Comparison of ENCODE assay signal across 11 cellular contexts in genomic region chr14:96304956-96305355, GRCh38. TPM values are rescaled to one million over a fixed set of nuclear protein-coding genes. Genes with fewer than 3 reads are reported as not detected.
A peak's percentile ranks its signal among the peaks of the same experiment; 100 is the strongest.
DNase-seq lines count a peak whose midpoint lies in the region; TF ChIP-seq lines count a peak whose summit lies in the region.
"Had no signal": no experiment of that assay in that cellular context is flagged by ENCODE, and none has a peak within 500 bp of the region (broad histone marks: within the 10 kb centered on the region; RNA-seq: fewer than 3 reads in every experiment).

No MANE protein-coding gene starts in this region.

- H3K4me3 Mint-ChIP-seq in H9: no peak overlapping the region
- H3K4me3 Mint-ChIP-seq in activated T-cell treated with anti-CD3 and anti-CD28 coated beads, Interleukin-2, amount 50 U/mL, for 24 hours: no peak overlapping the region
- H3K4me3 Mint-ChIP-seq: activated T-cell treated with anti-CD3 and anti-CD28 coated beads, Interleukin-2, amount 50 U/mL, for 72 hours had no signal

- H4K91ac ChIP-seq in H9 (ENCODE audit: insufficient read length, low read depth, low read length): no peak overlapping the region
- no peak overlapping the region for H4K91ac ChIP-seq in mesenchymal stem cell (ENCODE audit: low read length)

- no CpG with 5 or more reads among the region's 9 CpGs for WGBS in H9 (ENCODE audit: extremely low coverage, insufficient read length, low lambda C conversion rate)
- 87% methylated on average over 7 of the region's 9 CpGs for WGBS in mesenchymal stem cell

- H3K4me1 ChIP-seq in H9 (ENCODE audit: insufficient read depth, low read length): no peaks in the 10 kb centered on the region
- H3K4me1 ChIP-seq in mesenchymal stem cell (ENCODE audit: control insufficient read depth, insufficient read depth, low read depth, low read length): peaks cover 9% of the 10 kb centered on the region

- H3K9ac ChIP-seq in H9 (ENCODE audit: extremely low read depth, insufficient read length, low read length) (no peak overlapping the region), mesenchymal stem cell (ENCODE audit: low read length) (no peak overlapping the region)

- H4K20me1 ChIP-seq in H9 (ENCODE audit: control insufficient read depth, insufficient read depth, insufficient read length): no peaks in the 10 kb centered on the region

- TF ChIP-seq CTCF in C4-2B (conservative IDR thresholded peaks at IDR 0.05): peak; percentile 31
- TF ChIP-seq CTCF in H9 (conservative IDR thresholded peaks at IDR 0.05): peak; percentile 65
- peak; percentile 17 for TF ChIP-seq CTCF in astrocyte of the spinal cord (IDR thresholded peaks at IDR 0.05; ENCODE audit: low read depth, low read length)

- H3K4ac ChIP-seq in H9 (ENCODE audit: low read depth, low read length): no peak overlapping the region
- H3K4ac ChIP-seq in mesenchymal stem cell (ENCODE audit: low read depth in 1 of 2, low read length in 2 of 2): no peak overlapping the region

- no peaks in the 10 kb centered on the region for H3K79me1 ChIP-seq in H9 (ENCODE audit: insufficient read depth, low read depth, low read length, poor library complexity, severe bottlenecking)
- peaks cover 4% of the 10 kb centered on the region for H3K79me1 ChIP-seq in mesenchymal stem cell (replicated peaks; ENCODE audit: low read length, poor library complexity, severe bottlenecking)

- H2BK120ac ChIP-seq in H9 (ENCODE audit: low read depth, low read length, poor library complexity, severe bottlenecking): no peak overlapping the region
- H2BK120ac ChIP-seq in mesenchymal stem cell (ENCODE audit: low read depth, low read length): no peak overlapping the region

- H3K18ac ChIP-seq in H9 (ENCODE audit: insufficient read length, low read depth, low read length) (no peak overlapping the region), mesenchymal stem cell (ENCODE audit: low read depth in 1 of 2, low read length in 2 of 2) (no peak overlapping the region)

- peaks cover 2 to 14% (median 9%) of the 10 kb centered on the region in 3 experiments; a peak in 3 of 7 replicates for H3K36me3 Mint-ChIP-seq in H9 (ENCODE audit: insufficient read depth in 1 of 3, low read depth in 3 of 3)
- H3K36me3 Mint-ChIP-seq in activated T-cell treated with anti-CD3 and anti-CD28 coated beads, Interleukin-2, amount 50 U/mL, for 24 hours (ENCODE audit: low read depth): peaks cover 86% of the 10 kb centered on the region

- H3K9me3 ChIP-seq in H9 (ENCODE audit: control insufficient read depth, low read depth, low read length) (no peaks in the 10 kb centered on the region), mesenchymal stem cell (ENCODE audit: control insufficient read depth, low read length) (no peaks in the 10 kb centered on the region)

- H3K27ac ChIP-seq in C4-2B: no peak overlapping the region
- no peak overlapping the region for H3K27ac ChIP-seq in H9 (ENCODE audit: insufficient read length, low read depth, low read length)
- no peak overlapping the region for H3K27ac ChIP-seq in mesenchymal stem cell (ENCODE audit: low read length, poor library complexity, severe bottlenecking)

- H3K23me2 ChIP-seq in H9 (ENCODE audit: insufficient read length, low read depth, low read length, poor library complexity, severe bottlenecking): no peaks in the 10 kb centered on the region

- H2BK5ac ChIP-seq in H9 (ENCODE audit: insufficient read length, low read length): no peak overlapping the region
- H2BK5ac ChIP-seq in mesenchymal stem cell (ENCODE audit: low read depth, low read length, poor library complexity, severe bottlenecking): no peak overlapping the region

- H3K27ac Mint-ChIP-seq in H9: peak overlapping the region in 2 of 3 experiments; percentile 71 to 91; a peak in 2 of 7 replicates
- no peak overlapping the region for H3K27ac Mint-ChIP-seq in activated T-cell treated with anti-CD3 and anti-CD28 coated beads, Interleukin-2, amount 50 U/mL, for 24 hours
- H3K27ac Mint-ChIP-seq: activated T-cell treated with anti-CD3 and anti-CD28 coated beads, Interleukin-2, amount 50 U/mL, for 72 hours had no signal

- H3K14ac ChIP-seq in H9 (ENCODE audit: insufficient read depth, low read length) (no peak overlapping the region), mesenchymal stem cell (ENCODE audit: low read length in 2 of 2) (no peak overlapping the region)

- H2AK5ac ChIP-seq in H9 (ENCODE audit: insufficient read length, low read length) (no peak overlapping the region), mesenchymal stem cell (ENCODE audit: low read length, severe bottlenecking) (peak overlapping the region; percentile 15)

- no peak overlapping the region for H3T11ph ChIP-seq in H9 (ENCODE audit: low read length)

- no peak overlapping the region for H4K5ac ChIP-seq in H9 (ENCODE audit: insufficient read length, low read depth, low read length)

- peak; percentile 87 for DNase-seq in H9
- DNase-seq in astrocyte of the spinal cord (ENCODE audit: low read depth, low spot score): no peak
- no peak for DNase-seq in mesenchymal stem cell
- no peak for DNase-seq in KG1 (lab: John Stamatoyannopoulos, UW)
- no peak for DNase-seq in mesenteric fat pad (ENCODE audit: low spot score)
- DNase-seq in SKM-1 (lab: John Stamatoyannopoulos, UW; ENCODE audit: unreplicated experiment): no peak
- DNase-seq in activated T-cell treated with anti-CD3 and anti-CD28 coated beads, Interleukin-2, amount 50 U/mL, for 24 hours: no peak
- DNase-seq: activated T-cell treated with anti-CD3 and anti-CD28 coated beads, Interleukin-2, amount 50 U/mL, for 72 hours; Karpas-422; NCI-H2171 had no signal

- H4K8ac ChIP-seq in H9 (replicated peaks; ENCODE audit: insufficient read length, low read depth, low read length) (no peak overlapping the region), mesenchymal stem cell (ENCODE audit: low read length) (no peak overlapping the region)

- H2BK15ac ChIP-seq in H9 (ENCODE audit: low read depth, low read length) (no peak overlapping the region), mesenchymal stem cell (ENCODE audit: low read depth, poor library complexity, severe bottlenecking) (no peak overlapping the region)

- no peak overlapping the region for H3K56ac ChIP-seq in H9 (ENCODE audit: insufficient read length, low read depth, low read length)

- no peaks in the 10 kb centered on the region for H3K27me3 Mint-ChIP-seq in H9 (ENCODE audit: low read depth)
- H3K27me3 Mint-ChIP-seq in activated T-cell treated with anti-CD3 and anti-CD28 coated beads, Interleukin-2, amount 50 U/mL, for 24 hours: no peaks in the 10 kb centered on the region

- H3K4me3 ChIP-seq in astrocyte of the spinal cord (ENCODE audit: low read depth, low read length): no peak overlapping the region
- no peak overlapping the region for H3K4me3 ChIP-seq in mesenchymal stem cell (ENCODE audit: insufficient read depth in 1 of 2, low read depth in 1 of 2, low read length in 2 of 2)

- H2BK12ac ChIP-seq in H9 (ENCODE audit: insufficient read length, low read depth, low read length) (no peak overlapping the region), mesenchymal stem cell (ENCODE audit: low read length in 2 of 2) (no peak overlapping the region)

- peaks cover 8 to 13% of the 10 kb centered on the region in 2 experiments for H3K4me1 Mint-ChIP-seq in H9
- H3K4me1 Mint-ChIP-seq in activated T-cell treated with anti-CD3 and anti-CD28 coated beads, Interleukin-2, amount 50 U/mL, for 24 hours (ENCODE audit: low read depth): no peaks in the 10 kb centered on the region

- no peaks in the 10 kb centered on the region for H3K9me3 Mint-ChIP-seq in H9
- no peaks in the 10 kb centered on the region for H3K9me3 Mint-ChIP-seq in activated T-cell treated with anti-CD3 and anti-CD28 coated beads, Interleukin-2, amount 50 U/mL, for 24 hours
- H3K9me3 Mint-ChIP-seq: activated T-cell treated with anti-CD3 and anti-CD28 coated beads, Interleukin-2, amount 50 U/mL, for 72 hours had no signal

- no peaks in the 10 kb centered on the region for H3K27me3 ChIP-seq in H9 (ENCODE audit: insufficient read depth, low read length)
- no peaks in the 10 kb centered on the region for H3K27me3 ChIP-seq in mesenchymal stem cell (ENCODE audit: control insufficient read depth in 1 of 2, insufficient read depth in 1 of 2, low read length in 2 of 2)

- no peak overlapping the region for H2BK20ac ChIP-seq in H9 (ENCODE audit: low read depth, low read length, poor library complexity, severe bottlenecking)

- no peak overlapping the region for H2AFZ ChIP-seq in H9 (ENCODE audit: low read length)
- H2AFZ ChIP-seq in mesenchymal stem cell (ENCODE audit: low read depth, low read length): no peak overlapping the region

- in situ Hi-C loops in astrocyte of the spinal cord (cut with HindIII; ENCODE audit: low sequenced_read_pairs): no loop called here

- H3K79me2 ChIP-seq in H9 (ENCODE audit: insufficient read depth, low read length): no peaks in the 10 kb centered on the region

- no peak overlapping the region for H3K4me2 ChIP-seq in H9 (ENCODE audit: insufficient read depth, insufficient read length, low read length)
- no peak overlapping the region for H3K4me2 ChIP-seq in mesenchymal stem cell (ENCODE audit: low read length, poor library complexity, severe bottlenecking)

- no peak overlapping the region for H3K23ac ChIP-seq in H9 (ENCODE audit: insufficient read length, low read depth, low read length)
- H3K23ac ChIP-seq in mesenchymal stem cell (ENCODE audit: low read length in 2 of 2): no peak overlapping the region

- H3K36me3 ChIP-seq in mesenchymal stem cell (ENCODE audit: control insufficient read depth in 1 of 2, insufficient read depth in 2 of 2, low read depth in 1 of 2, low read length in 2 of 2): peaks cover 8 to 92% of the 10 kb centered on the region in 2 experiments

RNA-seq across cellular contexts. Expression of gene BDKRB1, which starts 48.9 kb away (rescaled TPM):
- total RNA-seq in H9 (2021): not detected in 2 replicates
- polyA plus RNA-seq in mesenchymal stem cell (2013, experiment 1 of 2): 18.7 TPM
- polyA plus RNA-seq in mesenchymal stem cell (2013, experiment 2 of 2): 18.7 TPM
- 0.71 TPM for total RNA-seq in mesenteric fat pad
- total RNA-seq: activated T-cell treated with anti-CD3 and anti-CD28 coated beads, Interleukin-2, amount 50 U/mL, for 72 hours had no signal

RNA-seq across cellular contexts. Expression of gene ATG2B, which starts 58.2 kb away (rescaled TPM):
- 10.9 and 12.6 TPM in 2 replicates for total RNA-seq in H9 (2021)
- polyA plus RNA-seq in mesenchymal stem cell (2013, experiment 1 of 2): 7.2 TPM
- polyA plus RNA-seq in mesenchymal stem cell (2013, experiment 2 of 2): 7.5 TPM
- total RNA-seq in mesenteric fat pad: 21.3 TPM

RNA-seq across cellular contexts. Expression of gene GSKIP, which starts 58.4 kb away (rescaled TPM):
- total RNA-seq in H9 (2021): 28.6 and 34.0 TPM in 2 replicates
- polyA plus RNA-seq in mesenchymal stem cell (2013, experiment 1 of 2): 20.2 TPM
- polyA plus RNA-seq in mesenchymal stem cell (2013, experiment 2 of 2): 22.0 TPM
- total RNA-seq in mesenteric fat pad: 16.4 TPM
